Comparison of ENCODE assay signal across 18 cellular contexts in the genomic region with DNA sequence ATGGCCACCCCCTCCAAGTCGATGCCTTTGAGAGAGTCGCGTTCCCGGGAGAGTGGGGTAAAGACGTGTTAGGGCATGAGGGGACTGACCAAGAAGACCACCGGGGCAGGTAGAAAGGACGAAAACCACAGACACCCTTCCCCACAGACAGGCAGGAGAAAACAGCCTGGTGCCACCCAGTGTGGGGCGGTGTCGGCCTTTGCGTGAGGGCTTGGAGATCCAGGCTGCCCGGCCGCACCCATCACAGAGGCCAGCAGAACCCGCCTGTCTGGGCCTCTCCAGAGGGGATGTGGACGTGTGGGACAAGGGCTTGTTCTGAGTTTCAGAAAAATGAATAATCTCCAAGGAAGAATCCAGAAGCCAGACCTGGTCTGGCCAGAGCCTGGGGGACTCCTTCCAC.
"Had no signal": no experiment of that assay in that cellular context is flagged by ENCODE, and none has a peak within 500 bp of the region (broad histone marks: within the 10 kb centered on the region; RNA-seq: fewer than 3 reads in every experiment).

No MANE protein-coding gene starts in this region.

- H3K9me3 Mint-ChIP-seq: effector memory CD8-positive, alpha-beta T cell; memory B cell; mesothelial cell of epicardium; natural killer cell; stimulated activated memory B cell treated with anti-CD40 and anti-IgM and Interleukin-4, amounts not matched to agents 10 μg/mL and 1 μg/mL and 100 μg/mL, for 72 hours; stimulated activated naive CD8-positive, alpha-beta T cell treated with anti-CD3 and anti-CD28 coated beads, Interleukin-15, Interleukin-2, amounts not matched to agents 100 ng/mL and 50 ng/mL, for 24 hours had no signal

- ATAC-seq: effector memory CD8-positive, alpha-beta T cell; foreskin keratinocyte; left cardiac atrium; lower lobe of right lung; natural killer cell; right lobe of liver; stimulated activated memory B cell treated with anti-CD40 and anti-IgM and Interleukin-4, amounts not matched to agents 10 μg/mL and 1 μg/mL and 100 μg/mL, for 72 hours had no signal

- H3K4me3 Mint-ChIP-seq: effector memory CD8-positive, alpha-beta T cell; memory B cell; mesothelial cell of epicardium; natural killer cell; stimulated activated memory B cell treated with anti-CD40 and anti-IgM and Interleukin-4, amounts not matched to agents 10 μg/mL and 1 μg/mL and 100 μg/mL, for 72 hours; stimulated activated naive CD8-positive, alpha-beta T cell treated with anti-CD3 and anti-CD28 coated beads, Interleukin-15, Interleukin-2, amounts not matched to agents 100 ng/mL and 50 ng/mL, for 24 hours had no signal

- DNase-seq: colonic mucosa; effector memory CD8-positive, alpha-beta T cell; erythroblast; foreskin keratinocyte; head of caudate nucleus; kidney; left cardiac atrium; left ventricle myocardium inferior; lower lobe of right lung; natural killer cell; right lobe of liver; stimulated activated CD4-positive, alpha-beta T cell treated with anti-CD3 and anti-CD28 coated beads, Interleukin-1b, Interleukin-23, amount 100 ng/mL, for 48 hours; stimulated activated CD4-positive, alpha-beta T cell treated with anti-CD3 and anti-CD28 coated beads, Interleukin-4, amount 100 ng/mL, for 24 hours; testis had no signal

- H3K27me3 Mint-ChIP-seq: stimulated activated naive CD8-positive, alpha-beta T cell treated with anti-CD3 and anti-CD28 coated beads, Interleukin-15, Interleukin-2, amounts not matched to agents 100 ng/mL and 50 ng/mL, for 24 hours had no signal

- H3K36me3 Mint-ChIP-seq: memory B cell; mesothelial cell of epicardium; natural killer cell; stimulated activated memory B cell treated with anti-CD40 and anti-IgM and Interleukin-4, amounts not matched to agents 10 μg/mL and 1 μg/mL and 100 μg/mL, for 72 hours had no signal

- H3K4me1 Mint-ChIP-seq: memory B cell; mesothelial cell of epicardium; stimulated activated memory B cell treated with anti-CD40 and anti-IgM and Interleukin-4, amounts not matched to agents 10 μg/mL and 1 μg/mL and 100 μg/mL, for 72 hours had no signal

- H3K27ac Mint-ChIP-seq: effector memory CD8-positive, alpha-beta T cell; memory B cell; mesothelial cell of epicardium; natural killer cell; stimulated activated memory B cell treated with anti-CD40 and anti-IgM and Interleukin-4, amounts not matched to agents 10 μg/mL and 1 μg/mL and 100 μg/mL, for 72 hours; stimulated activated naive CD8-positive, alpha-beta T cell treated with anti-CD3 and anti-CD28 coated beads, Interleukin-15, Interleukin-2, amounts not matched to agents 100 ng/mL and 50 ng/mL, for 24 hours had no signal
